23 cellular contexts compared by ENCODE assay signal in the genomic region with DNA sequence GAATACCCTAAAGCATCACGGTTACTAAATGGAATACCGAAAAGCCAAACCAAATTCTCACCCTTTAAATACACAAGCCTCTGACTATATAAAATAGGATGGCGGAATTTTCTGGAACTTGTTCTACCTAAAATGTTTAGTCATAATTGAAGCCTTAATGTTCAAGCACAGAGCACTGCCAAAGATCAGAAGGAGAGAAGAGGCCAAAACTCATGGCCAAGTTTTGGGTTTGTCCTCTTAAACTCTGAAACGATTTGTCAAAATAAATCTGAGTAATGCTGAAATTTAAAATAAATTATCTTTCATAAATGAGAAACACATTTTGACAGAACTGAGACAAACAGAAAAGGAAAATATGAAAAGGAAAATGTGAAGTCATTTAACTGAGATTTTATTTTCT.
"Had no signal": no experiment of that assay in that cellular context is flagged by ENCODE, and none has a peak within 500 bp of the region (broad histone marks: within the 10 kb centered on the region; RNA-seq: fewer than 3 reads in every experiment).

No MANE protein-coding gene starts in this region.

- ATAC-seq: effector memory CD8-positive, alpha-beta T cell; esophagus mucosa; foreskin keratinocyte; gastrocnemius medialis; heart left ventricle; heart right ventricle had no signal

- H3K4me1 ChIP-seq: colonic mucosa, esophagus muscularis mucosa, esophagus squamous epithelium, foreskin keratinocyte, gastrocnemius medialis, heart left ventricle, heart right ventricle had no signal

- H3K27me3 ChIP-seq: colonic mucosa, esophagus muscularis mucosa, esophagus squamous epithelium, foreskin keratinocyte, gastrocnemius medialis, heart left ventricle, heart right ventricle had no signal

- DNase-seq: colonic mucosa; cortex of kidney; dermis blood vessel endothelial cell; dorsolateral prefrontal cortex; effector CD4-positive, alpha-beta T cell; effector CD8-positive, alpha-beta T cell; effector memory CD4-positive, alpha-beta T cell; effector memory CD8-positive, alpha-beta T cell; endodermal cell; erythroblast; esophagus squamous epithelium; foreskin fibroblast; foreskin keratinocyte; foreskin melanocyte; gastrocnemius medialis; glutamatergic neuron; head of caudate nucleus; heart left ventricle; heart right ventricle had no signal

- H3K36me3 ChIP-seq: colonic mucosa, esophagus muscularis mucosa, esophagus squamous epithelium, gastrocnemius medialis, heart left ventricle, heart right ventricle had no signal

- H3K4me3 ChIP-seq: colonic mucosa, coronary artery, dorsolateral prefrontal cortex, esophagus muscularis mucosa, esophagus squamous epithelium, gastrocnemius medialis, heart left ventricle, heart right ventricle had no signal

- H3K9me3 ChIP-seq: colonic mucosa, esophagus muscularis mucosa, esophagus squamous epithelium, gastrocnemius medialis had no signal

- H3K27ac ChIP-seq: colonic mucosa, coronary artery, dorsolateral prefrontal cortex, epithelial cell of prostate, esophagus muscularis mucosa, esophagus squamous epithelium, foreskin keratinocyte, gastrocnemius medialis, heart left ventricle, heart right ventricle had no signal
